25 cellular contexts compared by ENCODE assay signal in genomic region chr4:173056708-173057107, GRCh38.
DNase-seq lines count a peak whose midpoint lies in the region; ATAC-seq, FAIRE-seq and TF ChIP-seq lines count a peak whose summit lies in the region.
"Had no signal": no experiment of that assay in that cellular context is flagged by ENCODE, and none has a peak within 500 bp of the region (broad histone marks: within the 10 kb centered on the region; RNA-seq: fewer than 3 reads in every experiment).

No MANE protein-coding gene starts in this region.

- intact Hi-C loops in pancreas (cut with DNase I) (no loop called here), testis (cut with DNase I; ENCODE audit: low total_unique reads) (no loop called here), sigmoid colon (cut with DNase I) (no loop called here)

- FAIRE-seq in pancreas (lab: Jason Lieb, UNC), result no peak
- FAIRE-seq: G401.6 had no signal

- ATAC-seq in pancreas, result peak; percentile 64 to 87 (median 80)
- ATAC-seq: stimulated activated effector memory CD8-positive, alpha-beta T cell treated with anti-CD3 and anti-CD28 coated beads, Interleukin-12 subunit alpha, Interleukin-12 subunit beta, amount 100 ng/mL, for 72 hours had no signal

- H3K4me1 ChIP-seq in pancreas (peaks cover 0 to 18% (median 9%) of the 10 kb centered on the region in 3 donors), testis (no peaks in the 10 kb centered on the region), sigmoid colon (peaks cover 0 to 16% (median 4%) of the 10 kb centered on the region in 4 donors)
- H3K4me1 ChIP-seq: parathyroid adenoma, uterus had no signal

- TF ChIP-seq CTCF in pancreas (IDR thresholded peaks at IDR 0.05), result no peak
- TF ChIP-seq CTCF in testis (IDR thresholded peaks at IDR 0.05), result no peak
- TF ChIP-seq CTCF in sigmoid colon (IDR thresholded peaks at IDR 0.05), result no peak

- H3K36me3 ChIP-seq in pancreas (no peaks in the 10 kb centered on the region), testis (ENCODE audit: low read depth, missing control alignments) (no peaks in the 10 kb centered on the region), sigmoid colon (no peaks in the 10 kb centered on the region)
- H3K36me3 ChIP-seq: uterus had no signal

- no peak for TF ChIP-seq POLR2A in testis (IDR thresholded peaks at IDR 0.05)
- TF ChIP-seq POLR2A in sigmoid colon (IDR thresholded peaks at IDR 0.05), result no peak

- peak; percentile 95 for DNase-seq in DMS153 (lab: John Stamatoyannopoulos, UW)
- DNase-seq in NCI-H1105 treated with DMSO at 0.1 percent for 48 hours (lab: John Stamatoyannopoulos, UW), result peak; percentile 88
- peak; percentile 94 for DNase-seq in NCI-H748 (lab: John Stamatoyannopoulos, UW; ENCODE audit: unreplicated experiment)
- DNase-seq in pancreas, result no peak
- no peak for DNase-seq in testis
- no peak for DNase-seq in sigmoid colon
- DNase-seq in H4 (ENCODE audit: low spot score), result no peak
- DNase-seq in HT-29 (ENCODE audit: low spot score), result no peak
- DNase-seq: activated CD4-positive, alpha-beta T cell treated with anti-CD3 and anti-CD28 coated beads for 4 hours; activated naive CD4-positive, alpha-beta T cell treated with anti-CD3 and anti-CD28 coated beads, Interleukin-2, amount 10 ng/mL, durations not matched to agents 7 days and 5 days; activated T-cell treated with anti-CD3 and anti-CD28 coated beads, Interleukin-2, amount 50 U/mL, for 48 hours; amygdala; caudate nucleus; H9; left colon; NCI-H187 treated with DMSO at 0.1 percent for 48 hours; NCI-H82; SIG-M5; stimulated activated CD4-positive, alpha-beta T cell treated with anti-CD3 and anti-CD28 coated beads, Interleukin-2, amount 100 ng/mL, for 24 hours; T-helper 1 cell; uterus had no signal

- no peaks in the 10 kb centered on the region for H3K27me3 ChIP-seq in pancreas
- H3K27me3 ChIP-seq in testis, result no peaks in the 10 kb centered on the region
- H3K27me3 ChIP-seq in sigmoid colon, result no peaks in the 10 kb centered on the region
- H3K27me3 ChIP-seq: uterus had no signal

- H3K9me3 ChIP-seq in pancreas (no peaks in the 10 kb centered on the region), testis (no peaks in the 10 kb centered on the region), sigmoid colon (no peaks in the 10 kb centered on the region)
- H3K9me3 ChIP-seq: uterus had no signal

- TF ChIP-seq EP300 in sigmoid colon (IDR thresholded peaks at IDR 0.05), result no peak

- 11 to 16% methylated on average over 2 of the region's 2 CpGs for WGBS in pancreas, 2 donors
- WGBS in testis, 2 donors, result 27 to 41% methylated on average over 2 of the region's 2 CpGs
- 43 to 84% methylated on average over 2 of the region's 2 CpGs for WGBS in sigmoid colon, 2 donors

- H3K4me3 ChIP-seq in pancreas (no peak overlapping the region), testis (no peak overlapping the region), sigmoid colon (no peak overlapping the region)
- H3K4me3 ChIP-seq: uterus had no signal

- H3K27ac ChIP-seq in pancreas, result peak overlapping the region in 1 of 4 donors; percentile 56
- no peak overlapping the region for H3K27ac ChIP-seq in testis
- H3K27ac ChIP-seq in sigmoid colon, result no peak overlapping the region
- H3K27ac ChIP-seq: HL-60, parathyroid adenoma, uterus had no signal

Comparison
In these comparisons a context has a peak if more than half of its experiments do, and no peak if none do; other contexts are left out.
1. DNase-seq: peak in DMS153 (single experiment), NCI-H1105 treated with DMSO at 0.1 percent for 48 hours (single experiment) and NCI-H748 (single experiment); none in pancreas (0 of 6), testis (single experiment), sigmoid colon (single experiment), H4 (single experiment) and HT-29 (single experiment).